36 cellular contexts compared by ENCODE assay signal in genomic region chr7:154946166-154946565, GRCh38. TPM values are rescaled to one million over a fixed set of nuclear protein-coding genes. Genes with fewer than 3 reads are reported as not detected.
DNase-seq lines count a peak whose midpoint lies in the region; FAIRE-seq and TF ChIP-seq lines count a peak whose summit lies in the region.
"Had no signal": no experiment of that assay in that cellular context is flagged by ENCODE, and none has a peak within 500 bp of the region (broad histone marks: within the 10 kb centered on the region; RNA-seq: fewer than 3 reads in every experiment).

No MANE protein-coding gene starts in this region.

- intact Hi-C loops in endothelial cell of umbilical vein (cut with micrococcal nuclease) (loop anchor here (5.0 kb wide), 1 partner anchor 56 kb away; the partner anchor contains the start of gene PAXIP1), prostate gland (cut with DNase I) (no loop called here)

- no peaks in the 10 kb centered on the region for H3K79me2 ChIP-seq in endothelial cell of umbilical vein (ENCODE audit: control insufficient read depth, insufficient read depth, low read length)

- no peaks in the 10 kb centered on the region for H3K4me1 Mint-ChIP-seq in activated naive CD8-positive, alpha-beta T cell treated with anti-CD3 and anti-CD28 coated beads for 36 hours
- H3K4me1 Mint-ChIP-seq: B cell; CD14-positive monocyte; CD4-positive, alpha-beta memory T cell; CD4-positive, CD25-positive, alpha-beta regulatory T cell had no signal

- FAIRE-seq in endothelial cell of umbilical vein (lab: Jason Lieb, UNC), result no peak
- no peak for FAIRE-seq in GM19239 (lab: Jason Lieb, UNC)
- FAIRE-seq: A549, D721Med had no signal

- TF ChIP-seq CTCF in endothelial cell of umbilical vein (IDR thresholded peaks at IDR 0.05; ENCODE audit: extremely low read depth in 1 of 2, insufficient read depth in 1 of 2, low read depth in 1 of 2, low read length in 2 of 2), result no peak
- no peak for TF ChIP-seq CTCF in prostate gland (IDR thresholded peaks at IDR 0.05)

- H3K4me2 ChIP-seq in endothelial cell of umbilical vein (ENCODE audit: insufficient read depth, low read length), result no peak overlapping the region
- H3K4me2 ChIP-seq: A549; BLaER1; BLaER1 treated with 17β-estradiol and CSF1 and Interleukin-3, amounts not matched to agents 10 nM and 100 nM had no signal

- H3K4me3 ChIP-seq in endothelial cell of umbilical vein (replicated peaks in 1 of 3; ENCODE audit: insufficient read depth in 1 of 3, low read depth in 1 of 3, low read length in 3 of 3), result no peak overlapping the region
- H3K4me3 ChIP-seq in prostate gland, result no peak overlapping the region
- H3K4me3 ChIP-seq: A549; BLaER1; BLaER1 treated with 17β-estradiol and CSF1 and Interleukin-3, amounts not matched to agents 10 nM and 100 nM had no signal

- H3K36me3 ChIP-seq in endothelial cell of umbilical vein (ENCODE audit: control insufficient read depth in 2 of 2, extremely low read depth in 1 of 2, insufficient read depth in 2 of 2, low read length in 2 of 2) (peaks cover 0 to 7% of the 10 kb centered on the region in 2 experiments), prostate gland (peaks cover 0 to 6% of the 10 kb centered on the region in 2 donors)

- TF ChIP-seq POLR2A in endothelial cell of umbilical vein (IDR thresholded peaks at IDR 0.05; ENCODE audit: low read depth, low read length) (no peak), prostate gland (IDR thresholded peaks at IDR 0.05) (no peak)

- POLR2A ChIA-PET in endothelial cell of umbilical vein (lab: Charles Lee), result no interaction called here

- H3K4me3 Mint-ChIP-seq in activated naive CD8-positive, alpha-beta T cell treated with anti-CD3 and anti-CD28 coated beads for 36 hours, result no peak overlapping the region
- H3K4me3 Mint-ChIP-seq: B cell; CD14-positive monocyte; CD4-positive, alpha-beta memory T cell; CD4-positive, alpha-beta T cell; CD4-positive, CD25-positive, alpha-beta regulatory T cell; CD8-positive, alpha-beta memory T cell; CD8-positive, alpha-beta T cell had no signal

- H3K27ac Mint-ChIP-seq in activated naive CD8-positive, alpha-beta T cell treated with anti-CD3 and anti-CD28 coated beads for 36 hours, result no peak overlapping the region
- H3K27ac Mint-ChIP-seq: B cell; CD4-positive, alpha-beta memory T cell; CD4-positive, alpha-beta T cell; CD4-positive, CD25-positive, alpha-beta regulatory T cell; CD8-positive, alpha-beta memory T cell; CD8-positive, alpha-beta T cell had no signal

- no TSS peak for BruUV-seq in endothelial cell of umbilical vein (replicated peaks; lab: Mats Ljungman, UMichigan)

- CTCF ChIA-PET in endothelial cell of umbilical vein (lab: Charles Lee), result interaction anchor here (1.2 kb wide), 1 partner anchor 12 kb away, joined by 3 read pairs; no protein-coding TSS in a partner anchor

- H3K9me3 ChIP-seq in endothelial cell of umbilical vein (replicated peaks; ENCODE audit: control insufficient read depth, insufficient read depth, low read length), result no peaks in the 10 kb centered on the region
- no peaks in the 10 kb centered on the region for H3K9me3 ChIP-seq in prostate gland
- H3K9me3 ChIP-seq: A549, BE2C, BLaER1 had no signal

- H3K9me1 ChIP-seq in endothelial cell of umbilical vein (replicated peaks; ENCODE audit: control insufficient read depth, extremely low read depth, insufficient read depth, low read length), result no peaks in the 10 kb centered on the region

- dilution Hi-C loops in endothelial cell of umbilical vein (cut with MboI; ENCODE audit: extremely low pct_ligation_motif_present, low sequenced_read_pairs), result no loop called here

- H3K4me1 ChIP-seq in endothelial cell of umbilical vein (ENCODE audit: control insufficient read depth, extremely low read depth, insufficient read depth, low read length) (no peaks in the 10 kb centered on the region), prostate gland (replicated peaks) (no peaks in the 10 kb centered on the region)
- H3K4me1 ChIP-seq: A549; BLaER1; BLaER1 treated with 17β-estradiol and CSF1 and Interleukin-3, amounts not matched to agents 10 nM and 100 nM; Caco-2 had no signal

- H3K27me3 ChIP-seq in endothelial cell of umbilical vein (ENCODE audit: control insufficient read depth in 2 of 2, insufficient read depth in 2 of 2, low read length in 2 of 2), result no peaks in the 10 kb centered on the region
- no peaks in the 10 kb centered on the region for H3K27me3 ChIP-seq in prostate gland (replicated peaks; ENCODE audit: insufficient read depth)
- H3K27me3 ChIP-seq: BE2C; BLaER1; BLaER1 treated with 17β-estradiol and CSF1 and Interleukin-3, amounts not matched to agents 10 nM and 100 nM had no signal

- DNase-seq in dermis blood vessel endothelial cell, result peak; percentile 50
- DNase-seq in dermis microvascular lymphatic vessel endothelial cell (ENCODE audit: low read depth in 2 of 2), result peak; percentile 36 to 56
- DNase-seq in endothelial cell of umbilical vein (ENCODE audit: low read depth, low spot score), result peak; percentile 46
- DNase-seq in lung microvascular endothelial cell (ENCODE audit: low read depth in 2 of 2), result peak; percentile 19 to 66
- no peak for DNase-seq in prostate gland (ENCODE audit: low spot score)
- no peak for DNase-seq in activated naive CD8-positive, alpha-beta T cell treated with anti-CD3 and anti-CD28 coated beads for 36 hours
- no peak for DNase-seq in GM19239 (ENCODE audit: insufficient read length, low spot score)
- DNase-seq in CD1c-positive myeloid dendritic cell (ENCODE audit: extremely low spot score), result no peak
- DNase-seq: 8988T; ACHN; AML-193; BE2C; C1 segment of cervical spinal cord; Caco-2; Calu3; CD4-positive, alpha-beta memory T cell; CD4-positive, alpha-beta T cell; CD4-positive, CD25-positive, alpha-beta regulatory T cell; CD8-positive, alpha-beta memory T cell; CD8-positive, alpha-beta T cell; COR-L47; DMS 273 treated with DMSO at 0.1 percent for 48 hours; DMS153; DMS53; DMS79; DMS79 treated with DMSO at 0.1 percent for 48 hours; DND-41; EL had no signal

- H2AFZ ChIP-seq in endothelial cell of umbilical vein (ENCODE audit: low read depth, low read length), result no peak overlapping the region

- H4K20me1 ChIP-seq in endothelial cell of umbilical vein (replicated peaks; ENCODE audit: control insufficient read depth, extremely low read depth, insufficient read depth, low read length), result no peaks in the 10 kb centered on the region
- H4K20me1 ChIP-seq: BLaER1 had no signal

- H3K9ac ChIP-seq in endothelial cell of umbilical vein (replicated peaks; ENCODE audit: extremely low read depth, insufficient read depth, low read length), result no peak overlapping the region
- H3K9ac ChIP-seq: BLaER1; BLaER1 treated with 17β-estradiol and CSF1 and Interleukin-3, amounts not matched to agents 10 nM and 100 nM had no signal

- H3K27me3 Mint-ChIP-seq in activated naive CD8-positive, alpha-beta T cell treated with anti-CD3 and anti-CD28 coated beads for 36 hours, result no peaks in the 10 kb centered on the region
- H3K27me3 Mint-ChIP-seq: B cell; CD4-positive, alpha-beta memory T cell; CD4-positive, alpha-beta T cell; CD4-positive, CD25-positive, alpha-beta regulatory T cell; CD8-positive, alpha-beta memory T cell had no signal

- peaks cover 12% of the 10 kb centered on the region for H3K36me3 Mint-ChIP-seq in activated naive CD8-positive, alpha-beta T cell treated with anti-CD3 and anti-CD28 coated beads for 36 hours

- H3K27ac ChIP-seq in endothelial cell of umbilical vein (ENCODE audit: insufficient read depth, low read depth, low read length) (no peak overlapping the region), prostate gland (no peak overlapping the region)
- H3K27ac ChIP-seq: 22Rv1; A549; BLaER1; BLaER1 treated with 17β-estradiol and CSF1 and Interleukin-3, amounts not matched to agents 10 nM and 100 nM; C4-2B had no signal

- WGBS in prostate gland, result 89% methylated on average over 7 of the region's 7 CpGs

- no peaks in the 10 kb centered on the region for H3K9me3 Mint-ChIP-seq in activated naive CD8-positive, alpha-beta T cell treated with anti-CD3 and anti-CD28 coated beads for 36 hours
- H3K9me3 Mint-ChIP-seq: CD14-positive monocyte; CD4-positive, alpha-beta memory T cell; CD4-positive, alpha-beta T cell; CD4-positive, CD25-positive, alpha-beta regulatory T cell; CD8-positive, alpha-beta memory T cell; CD8-positive, alpha-beta T cell had no signal

TF ChIP-seq in endothelial cell of umbilical vein, 7 proteins besides CTCF, POLR2A, EP300 and RAD21:
- TF ChIP-seq MYC (IDR thresholded peaks at IDR 0.05; ENCODE audit: low read depth, low read length) (no peak), GATA2 (IDR thresholded peaks at IDR 0.05; ENCODE audit: insufficient read depth, insufficient read length, low read depth, low read length) (no peak), MAX (IDR thresholded peaks at IDR 0.05; ENCODE audit: insufficient read depth, insufficient read length) (no peak), JUN (IDR thresholded peaks at IDR 0.05; ENCODE audit: borderline replicate concordance, insufficient read depth, insufficient read length, low read depth) (no peak), EZH2 (IDR thresholded peaks at IDR 0.05; ENCODE audit: borderline replicate concordance, low read depth, low read length, severe bottlenecking) (no peak), FOS (IDR thresholded peaks at IDR 0.05; ENCODE audit: borderline replicate concordance, insufficient read depth, low read length) (no peak), POLR2AphosphoS5 (IDR thresholded peaks at IDR 0.05; ENCODE audit: insufficient read depth, low read depth, low read length) (no peak)

RNA-seq across cellular contexts. Expression of gene PAXIP1, which starts 56.8 kb away (rescaled TPM):
- total RNA-seq in dermis blood vessel endothelial cell (7.1 and 10.1 TPM in 2 replicates), dermis microvascular lymphatic vessel endothelial cell (4.5 and 5.4 TPM in 2 replicates), endothelial cell of umbilical vein (15.8 and 17.8 TPM in 2 replicates), lung microvascular endothelial cell (3.5 and 5.0 TPM in 2 replicates), prostate gland (10 to 100 TPM; 15.8 to 24.1 TPM)
- 10.0 and 11.4 TPM in 2 replicates for polyA plus RNA-seq in endothelial cell of umbilical vein
- 10.8 and 12.4 TPM in 2 replicates for polyA plus RNA-seq in endothelial cell of umbilical vein (2011; cell fraction: cytosol; rRNA removed)
- polyA plus RNA-seq in endothelial cell of umbilical vein (2011; cell fraction: nucleus; rRNA removed), result 20.8 and 21.2 TPM in 2 replicates
- polyA plus RNA-seq in endothelial cell of umbilical vein (2012), result 7.1 and 8.3 TPM in 2 replicates
- polyA minus RNA-seq in endothelial cell of umbilical vein, result 6.2 and 6.9 TPM in 2 replicates
- 4.9 TPM for polyA minus RNA-seq in endothelial cell of umbilical vein (2011; cell fraction: cytosol; rRNA and poly(A)+ RNA removed)
- polyA minus RNA-seq in endothelial cell of umbilical vein (2011; cell fraction: nucleus; rRNA and poly(A)+ RNA removed), result 8.5 and 10.2 TPM in 2 replicates
- 10 to 100 TPM; 28.1 to 30.0 TPM for total RNA-seq in activated naive CD8-positive, alpha-beta T cell treated with anti-CD3 and anti-CD28 coated beads for 36 hours

Comparison
In these comparisons a context has a peak if more than half of its experiments do, and no peak if none do; other contexts are left out.
1. DNase-seq: peak in dermis blood vessel endothelial cell (single experiment), dermis microvascular lymphatic vessel endothelial cell (2 of 2), endothelial cell of umbilical vein (single experiment) and lung microvascular endothelial cell (2 of 2); none in prostate gland (single experiment), activated naive CD8-positive, alpha-beta T cell treated with anti-CD3 and anti-CD28 coated beads for 36 hours (single experiment), GM19239 (single experiment) and CD1c-positive myeloid dendritic cell (single experiment).